In the genomic region with DNA sequence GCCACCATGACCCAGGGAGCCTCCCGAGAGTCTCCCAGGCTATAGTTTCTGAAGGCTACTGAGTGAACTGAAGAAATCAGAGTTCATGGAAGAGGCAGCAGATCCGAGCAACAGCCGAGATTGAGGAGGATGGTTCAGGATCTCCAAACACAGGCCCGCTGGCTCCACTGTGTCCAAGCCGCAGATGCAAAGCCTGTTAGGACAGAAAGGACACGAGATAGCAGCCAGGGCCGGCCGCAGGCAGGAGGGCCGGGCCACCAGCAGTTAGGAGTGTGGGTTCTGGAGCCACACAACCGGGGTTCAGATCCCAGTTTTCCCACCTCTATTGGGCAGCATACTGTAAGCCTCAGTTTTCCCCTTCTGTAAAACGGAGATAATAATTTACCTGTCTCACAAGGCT, we compare ENCODE assay signal across 10 cellular contexts. TPM values are rescaled to one million over a fixed set of nuclear protein-coding genes. Genes with fewer than 3 reads are reported as not detected.
DNase-seq lines count a peak whose midpoint lies in the region; ATAC-seq, FAIRE-seq and TF ChIP-seq lines count a peak whose summit lies in the region.
"Had no signal": no experiment of that assay in that cellular context is flagged by ENCODE, and none has a peak within 500 bp of the region (broad histone marks: within the 10 kb centered on the region; RNA-seq: fewer than 3 reads in every experiment).

No MANE protein-coding gene starts in this region.

- H3K9me3 Mint-ChIP-seq in activated CD8-positive, alpha-beta T cell treated with anti-CD3 and anti-CD28 coated beads, Interleukin-2, amount 10 ng/mL, durations not matched to agents 7 days and 5 days (ENCODE audit: insufficient read depth), result no peaks in the 10 kb centered on the region
- H3K9me3 Mint-ChIP-seq in stimulated activated effector memory CD8-positive, alpha-beta T cell treated with anti-CD3 and anti-CD28 coated beads, Interleukin-12 subunit alpha, Interleukin-12 subunit beta, amount 100 ng/mL, for 72 hours, result no peaks in the 10 kb centered on the region

- no peaks in the 10 kb centered on the region for H3K27me3 Mint-ChIP-seq in activated CD8-positive, alpha-beta T cell treated with anti-CD3 and anti-CD28 coated beads, Interleukin-2, amount 10 ng/mL, durations not matched to agents 7 days and 5 days (ENCODE audit: low read depth)

- H3K4me3 Mint-ChIP-seq in activated CD8-positive, alpha-beta T cell treated with anti-CD3 and anti-CD28 coated beads, Interleukin-2, amount 10 ng/mL, durations not matched to agents 7 days and 5 days, result no peak overlapping the region
- H3K4me3 Mint-ChIP-seq in stimulated activated effector memory CD8-positive, alpha-beta T cell treated with anti-CD3 and anti-CD28 coated beads, Interleukin-12 subunit alpha, Interleukin-12 subunit beta, amount 100 ng/mL, for 72 hours, result peak overlapping the region; percentile 71

- CTCF ChIA-PET in activated CD8-positive, alpha-beta T cell treated with anti-CD3 and anti-CD28 coated beads, Interleukin-2, amount 10 ng/mL, durations not matched to agents 7 days and 5 days (lab: Charles Lee), result interaction anchor here (1.3 kb wide), 1 partner anchor 159 kb away, joined by 4 read pairs; no protein-coding TSS in a partner anchor
- CTCF ChIA-PET in HepG2 (lab: Yijun Ruan, JAX; ENCODE audit: low intra/inter-chr PET ratio, low total read pairs), result no interaction called here

- peaks cover 94% of the 10 kb centered on the region for H3K4me1 ChIP-seq in HepG2 (ENCODE audit: insufficient read depth, low read length)

- peak overlapping the region; percentile 77 for H3K4me2 ChIP-seq in HepG2 (ENCODE audit: low read depth, low read length)

- peak overlapping the region; percentile 82 for H3K27ac ChIP-seq in HepG2 (ENCODE audit: extremely low read length, insufficient read depth, low read length)

- H3K4me3 ChIP-seq in HepG2 (replicated peaks in 1 of 3; ENCODE audit: insufficient read depth in 1 of 3, low read depth in 2 of 3, low read length in 3 of 3), result peak overlapping the region in 1 of 3 experiments; percentile 8; a peak in 1 of 6 replicates

- DNase-seq in GM12891 (ENCODE audit: insufficient read length, low spot score) (no peak), HepG2 (ENCODE audit: low spot score) (no peak), NCI-H2029 treated with DMSO at 0.1 percent for 48 hours (lab: John Stamatoyannopoulos, UW) (no peak), NCI-H2171 treated with DMSO at 0.1 percent for 48 hours (lab: John Stamatoyannopoulos, UW) (no peak)
- no peak for DNase-seq in activated CD8-positive, alpha-beta T cell treated with anti-CD3 and anti-CD28 coated beads, Interleukin-2, amount 10 ng/mL, durations not matched to agents 7 days and 5 days
- DNase-seq in stimulated activated effector memory CD8-positive, alpha-beta T cell treated with anti-CD3 and anti-CD28 coated beads, Interleukin-12 subunit alpha, Interleukin-12 subunit beta, amount 100 ng/mL, for 72 hours (ENCODE audit: low spot score in 2 of 2), result no peak
- no peak for DNase-seq in effector CD4-positive, alpha-beta T cell
- DNase-seq: NCI-H1417 treated with DMSO at 0.1 percent for 48 hours, SK-N-SH had no signal

- peaks cover 16 to 19% of the 10 kb centered on the region in 2 experiments for H3K36me3 ChIP-seq in HepG2 (replicated peaks in 1 of 2; ENCODE audit: control insufficient read depth in 1 of 2, insufficient read depth in 2 of 2, low read length in 2 of 2)

- in situ Hi-C loops in HepG2 (cut with HindIII; ENCODE audit: extremely low pct_ligation_motif_present, low pct_unique_long_range_greater_than_20kb), result no loop called here

- ATAC-seq in activated CD8-positive, alpha-beta T cell treated with anti-CD3 and anti-CD28 coated beads, Interleukin-2, amount 10 ng/mL, durations not matched to agents 7 days and 5 days, result no peak
- ATAC-seq in HepG2, result no peak
- no peak for ATAC-seq in stimulated activated effector memory CD8-positive, alpha-beta T cell treated with anti-CD3 and anti-CD28 coated beads, Interleukin-12 subunit alpha, Interleukin-12 subunit beta, amount 100 ng/mL, for 72 hours
- no peak for ATAC-seq in HG03095 (IDR thresholded peaks at IDR 0.05; ENCODE audit: unreplicated experiment)

- POLR2A ChIA-PET in activated CD8-positive, alpha-beta T cell treated with anti-CD3 and anti-CD28 coated beads, Interleukin-2, amount 10 ng/mL, durations not matched to agents 7 days and 5 days (lab: Charles Lee), result no interaction called here
- POLR2A ChIA-PET in HepG2 (lab: Yijun Ruan, JAX), result no interaction called here

- TF ChIP-seq EP300 in HepG2 (IDR thresholded peaks at IDR 0.05; ENCODE audit: low read depth in 2 of 2, low read length in 2 of 2) (no peak), HepG2 (CRISPR knock-in tag; IDR thresholded peaks at IDR 0.05; ENCODE audit: borderline replicate concordance) (no peak)

- peaks cover 53% of the 10 kb centered on the region for H3K4me1 Mint-ChIP-seq in activated CD8-positive, alpha-beta T cell treated with anti-CD3 and anti-CD28 coated beads, Interleukin-2, amount 10 ng/mL, durations not matched to agents 7 days and 5 days (ENCODE audit: low read depth)
- peaks cover 51% of the 10 kb centered on the region for H3K4me1 Mint-ChIP-seq in stimulated activated effector memory CD8-positive, alpha-beta T cell treated with anti-CD3 and anti-CD28 coated beads, Interleukin-12 subunit alpha, Interleukin-12 subunit beta, amount 100 ng/mL, for 72 hours

- FAIRE-seq in GM12891 (lab: Jason Lieb, UNC) (no peak), HepG2 (lab: Jason Lieb, UNC) (no peak)

- peaks cover 91% of the 10 kb centered on the region for H3K79me2 ChIP-seq in HepG2 (ENCODE audit: insufficient read depth, low read length)

- no peaks in the 10 kb centered on the region for H3K9me3 ChIP-seq in HepG2 (ENCODE audit: low read length)
- H3K9me3 ChIP-seq: SK-N-SH had no signal

- no TSS peak for BruUV-seq in HepG2 (replicated peaks; lab: Mats Ljungman, UMichigan)

- TF ChIP-seq CTCF in HepG2 (CRISPR knock-in tag; IDR thresholded peaks at IDR 0.05), result no peak

- H3K27me3 ChIP-seq in HepG2 (ENCODE audit: control insufficient read depth in 1 of 2, insufficient read depth in 2 of 2, low read length in 2 of 2), result no peaks in the 10 kb centered on the region

- peaks cover 5% of the 10 kb centered on the region; the same call in 1 of the 2 replicates for H4K20me1 ChIP-seq in HepG2 (ENCODE audit: insufficient read depth, low read length)

- peak overlapping the region; percentile 92 for H3K27ac Mint-ChIP-seq in activated CD8-positive, alpha-beta T cell treated with anti-CD3 and anti-CD28 coated beads, Interleukin-2, amount 10 ng/mL, durations not matched to agents 7 days and 5 days
- peak overlapping the region; percentile 95 for H3K27ac Mint-ChIP-seq in stimulated activated effector memory CD8-positive, alpha-beta T cell treated with anti-CD3 and anti-CD28 coated beads, Interleukin-12 subunit alpha, Interleukin-12 subunit beta, amount 100 ng/mL, for 72 hours

- 0 out of 2 replicates have a peak overlapping the region, but pooled peaks have one; percentile 57 for H3K9ac ChIP-seq in HepG2 (ENCODE audit: insufficient read depth, low read depth, low read length)
- H3K9ac ChIP-seq: SK-N-SH had no signal

- 80% methylated on average over 7 of the region's 11 CpGs for WGBS in HepG2 (ENCODE audit: low lambda C conversion rate)

- no peak for TF ChIP-seq RAD21 in HepG2 (CRISPR knock-in tag; IDR thresholded peaks at IDR 0.05)

- intact Hi-C loops in HepG2 (cut with micrococcal nuclease; ENCODE audit: unreplicated experiment), result loop anchor here (2.0 to 10.0 kb wide), 2 partner anchors 27 to 151 kb away; no protein-coding TSS in a partner anchor

- no peaks in the 10 kb centered on the region for H3K36me3 Mint-ChIP-seq in activated CD8-positive, alpha-beta T cell treated with anti-CD3 and anti-CD28 coated beads, Interleukin-2, amount 10 ng/mL, durations not matched to agents 7 days and 5 days (ENCODE audit: low read depth)
- H3K36me3 Mint-ChIP-seq in stimulated activated effector memory CD8-positive, alpha-beta T cell treated with anti-CD3 and anti-CD28 coated beads, Interleukin-12 subunit alpha, Interleukin-12 subunit beta, amount 100 ng/mL, for 72 hours, result peaks cover 12% of the 10 kb centered on the region

- no peak overlapping the region for H2AFZ ChIP-seq in HepG2 (ENCODE audit: low read length)

- no peak for TF ChIP-seq POLR2A in GM12891 (IDR thresholded peaks at IDR 0.05; ENCODE audit: low read depth, low read length)
- no peak for TF ChIP-seq POLR2A in HepG2 (IDR thresholded peaks at IDR 0.05; ENCODE audit: insufficient read depth in 1 of 2, low read depth in 2 of 2, low read length in 2 of 2)

TF ChIP-seq in GM12891, 5 proteins besides CTCF, POLR2A, EP300 and RAD21 (continues in another document):
- TF ChIP-seq PAX5 (IDR thresholded peaks at IDR 0.05; ENCODE audit: insufficient read depth, low read length, severe bottlenecking), result no peak

TF ChIP-seq in HepG2, 621 proteins besides CTCF, POLR2A, EP300 and RAD21 (continues in another document):
- TF ChIP-seq PHF20 (CRISPR knock-in tag; IDR thresholded peaks at IDR 0.05) (no peak), NPAS2 (CRISPR knock-in tag; IDR thresholded peaks at IDR 0.05; ENCODE audit: borderline replicate concordance) (no peak)

RNA-seq across cellular contexts. Expression of gene NEK6, which starts 27.7 kb away (rescaled TPM):
- 117 TPM for polyA plus RNA-seq in GM12891 (2012; ENCODE audit: low read depth, missing spikeins)
- total RNA-seq in activated CD8-positive, alpha-beta T cell treated with anti-CD3 and anti-CD28 coated beads, Interleukin-2, amount 10 ng/mL, durations not matched to agents 7 days and 5 days, result 10 to 100 TPM; 19.9 to 20.9 TPM
- 30.4 and 44.7 TPM in 2 replicates for total RNA-seq in HepG2 (2016; rRNA removed; fragmentation: Illumina TruSeq; extraction: Trizol)
- total RNA-seq in HepG2 (2016; cell fraction: cytosol; rRNA removed; fragmentation: Illumina TruSeq; extraction: Trizol; ENCODE audit: low read depth), result 24.6 and 26.3 TPM in 2 replicates
- 33.2 and 37.5 TPM in 2 replicates for total RNA-seq in HepG2 (2016; cell fraction: insoluble cytoplasmic fraction; rRNA removed; fragmentation: Illumina TruSeq; extraction: Trizol)
- total RNA-seq in HepG2 (2016; cell fraction: membrane; rRNA removed; fragmentation: Illumina TruSeq; extraction: Trizol), result 49.4 and 52.7 TPM in 2 replicates
- 18.1 and 19.8 TPM in 2 replicates for total RNA-seq in HepG2 (2016; cell fraction: nucleus; rRNA removed; fragmentation: Illumina TruSeq; extraction: Trizol)
- polyA plus RNA-seq in HepG2 (2011; rRNA removed), result 119 and 127 TPM in 2 replicates
- 131 and 138 TPM in 2 replicates for polyA plus RNA-seq in HepG2 (2011; cell fraction: cytosol; rRNA removed)
- polyA plus RNA-seq in HepG2 (2011; cell fraction: nucleus; rRNA removed), result 94.1 and 101 TPM in 2 replicates
- polyA plus RNA-seq in HepG2 (2012), result 75.9 and 86.0 TPM in 2 replicates
- 55.6 and 62.7 TPM in 2 replicates for polyA plus RNA-seq in HepG2 (2016; cell fraction: cytosol; fragmentation: Illumina TruSeq; extraction: Trizol; ENCODE audit: low read depth)
- polyA plus RNA-seq in HepG2 (2016; cell fraction: insoluble cytoplasmic fraction; fragmentation: Illumina TruSeq; extraction: Trizol; ENCODE audit: low read depth), result 71.0 and 74.4 TPM in 2 replicates
- polyA plus RNA-seq in HepG2 (2016; cell fraction: membrane; fragmentation: Illumina TruSeq; extraction: Trizol; ENCODE audit: low read depth), result 68.1 and 79.5 TPM in 2 replicates
- polyA plus RNA-seq in HepG2 (2016; cell fraction: nucleus; fragmentation: Illumina TruSeq; extraction: Trizol; ENCODE audit: insufficient read depth, low read depth), result 41.9 and 42.8 TPM in 2 replicates
- polyA minus RNA-seq in HepG2 (2011; rRNA and poly(A)+ RNA removed; ENCODE audit: low replicate concordance), result 13.4 and 281 TPM in 2 replicates
- polyA minus RNA-seq in HepG2 (2011; cell fraction: cytosol; rRNA and poly(A)+ RNA removed), result 74.6 and 87.4 TPM in 2 replicates
- 49.3 and 50.8 TPM in 2 replicates for polyA minus RNA-seq in HepG2 (2011; cell fraction: nucleus; rRNA and poly(A)+ RNA removed)
